ENCODE assay signal across 28 cellular contexts in genomic region chr11:130913268-130913667, GRCh38. TPM values are rescaled to one million over a fixed set of nuclear protein-coding genes. Genes with fewer than 3 reads are reported as not detected.
A peak's percentile ranks its signal among the peaks of the same experiment; 100 is the strongest.
DNase-seq lines count a peak whose midpoint lies in the region; ATAC-seq and TF ChIP-seq lines count a peak whose summit lies in the region.
"Had no signal": no experiment of that assay in that cellular context is flagged by ENCODE, and none has a peak within 500 bp of the region (broad histone marks: within the 10 kb centered on the region; RNA-seq: fewer than 3 reads in every experiment).

No MANE protein-coding gene starts in this region.

- H2AFZ ChIP-seq in mesenchymal stem cell (ENCODE audit: low read depth, low read length), result no peak overlapping the region

- ATAC-seq in gastrocnemius medialis (no peak), HG02884 (IDR thresholded peaks at IDR 0.05; ENCODE audit: unreplicated experiment) (no peak), sciatic nerve (no peak)
- ATAC-seq: CD8-positive, alpha-beta T cell; heart left ventricle; lower lobe of right lung; mucosa of descending colon had no signal

- H3K4me2 ChIP-seq in mesenchymal stem cell (ENCODE audit: low read length, poor library complexity, severe bottlenecking), result no peak overlapping the region
- H3K4me2 ChIP-seq: KMS-11, SK-N-SH, smooth muscle cell had no signal

- intact Hi-C loops in activated CD4-positive, alpha-beta T cell treated with anti-CD3 and anti-CD28 coated beads, Interleukin-2, amount 10 ng/mL, durations not matched to agents 24 days and 14 days (cut with micrococcal nuclease), result no loop called here
- intact Hi-C loops in gastrocnemius medialis (cut with DNase I; ENCODE audit: low total_unique reads) (loop anchor here (10.0 kb wide), 1 partner anchor 908 kb away; the partner anchor contains the start of gene PRDM10), sciatic nerve (cut with DNase I) (no loop called here)

- H3K9ac ChIP-seq in mesenchymal stem cell (ENCODE audit: low read length), result peak overlapping the region; percentile 36
- H3K9ac ChIP-seq: KMS-11, SK-N-SH had no signal

- H2BK5ac ChIP-seq in mesenchymal stem cell (ENCODE audit: low read depth, low read length, poor library complexity, severe bottlenecking), result no peak overlapping the region

- peaks cover 31% of the 10 kb centered on the region for H3K79me1 ChIP-seq in mesenchymal stem cell (replicated peaks; ENCODE audit: low read length, poor library complexity, severe bottlenecking)

- TF ChIP-seq CTCF in gastrocnemius medialis (IDR thresholded peaks at IDR 0.05 in 4 of 5, conservative IDR thresholded peaks at IDR 0.05 in 1 of 5), result no peak
- no peak for TF ChIP-seq CTCF in coronary artery (IDR thresholded peaks at IDR 0.05)

- H3K4me1 ChIP-seq in mesenchymal stem cell (ENCODE audit: control insufficient read depth, insufficient read depth, low read depth, low read length) (peaks cover 9% of the 10 kb centered on the region), gastrocnemius medialis (peaks cover 38 to 42% of the 10 kb centered on the region in 2 donors)
- H3K4me1 ChIP-seq: HAP-1 had no signal

- H3K4me3 Mint-ChIP-seq in activated CD4-positive, alpha-beta T cell treated with anti-CD3 and anti-CD28 coated beads, Interleukin-2, amount 10 ng/mL, durations not matched to agents 24 days and 14 days, result peak overlapping the region; percentile 8
- H3K4me3 Mint-ChIP-seq: activated T-cell treated with anti-CD3 and anti-CD28 coated beads, Interleukin-2, amount 50 U/mL, for 24 hours had no signal

- peaks cover 32% of the 10 kb centered on the region for H3K4me1 Mint-ChIP-seq in activated CD4-positive, alpha-beta T cell treated with anti-CD3 and anti-CD28 coated beads, Interleukin-2, amount 10 ng/mL, durations not matched to agents 24 days and 14 days

- no peak for DNase-seq in activated CD4-positive, alpha-beta T cell treated with anti-CD3 and anti-CD28 coated beads, Interleukin-2, amount 10 ng/mL, durations not matched to agents 24 days and 14 days
- no peak for DNase-seq in activated CD4-positive, alpha-beta T cell treated with anti-CD3 and anti-CD28 coated beads for 4 hours
- peak; percentile 10 for DNase-seq in RKO (ENCODE audit: low spot score)
- no peak for DNase-seq in mesenchymal stem cell
- no peak for DNase-seq in gastrocnemius medialis
- no peak for DNase-seq in coronary artery (ENCODE audit: low spot score)
- no peak for DNase-seq in sciatic nerve (ENCODE audit: low spot score)
- DNase-seq: activated CD4-positive, alpha-beta T cell treated with anti-CD3 and anti-CD28 coated beads for 48 hours; activated naive CD4-positive, alpha-beta T cell; activated T-cell treated with anti-CD3 and anti-CD28 coated beads, Interleukin-2, amount 50 U/mL, for 24 hours; amniotic stem cell; CD8-positive, alpha-beta T cell; effector memory CD4-positive, alpha-beta T cell; erythroblast; heart left ventricle; lower lobe of right lung; mucosa of descending colon; NCI-H1417; NCI-H2081 treated with DMSO at 0.1 percent for 48 hours; NCI-H82; SK-N-SH; stimulated activated CD4-positive, alpha-beta T cell treated with anti-CD3 and anti-CD28 coated beads, Interleukin-1b, Interleukin-23, amount 100 ng/mL, for 48 hours; stimulated activated CD8-positive, alpha-beta memory T cell treated with anti-CD3 and anti-CD28 coated beads, Interleukin-4, amount 100 ng/mL, for 48 hours; transverse colon had no signal

- H3K9me3 ChIP-seq in mesenchymal stem cell (ENCODE audit: control insufficient read depth, low read length) (no peaks in the 10 kb centered on the region), gastrocnemius medialis (no peaks in the 10 kb centered on the region)
- H3K9me3 ChIP-seq: HAP-1, heart left ventricle, lower lobe of right lung, mucosa of descending colon, SK-N-SH, transverse colon had no signal

- TF ChIP-seq POLR2A in gastrocnemius medialis (IDR thresholded peaks at IDR 0.05), result no peak

- no peak overlapping the region for H3K14ac ChIP-seq in mesenchymal stem cell (ENCODE audit: low read length in 2 of 2)

- no peak overlapping the region for H2BK12ac ChIP-seq in mesenchymal stem cell (ENCODE audit: low read length in 2 of 2)

- H3K27ac Mint-ChIP-seq in activated CD4-positive, alpha-beta T cell treated with anti-CD3 and anti-CD28 coated beads, Interleukin-2, amount 10 ng/mL, durations not matched to agents 24 days and 14 days, result no peak overlapping the region
- H3K27ac Mint-ChIP-seq: activated T-cell treated with anti-CD3 and anti-CD28 coated beads, Interleukin-2, amount 50 U/mL, for 24 hours; CD8-positive, alpha-beta T cell had no signal

- H3K27me3 ChIP-seq in mesenchymal stem cell (ENCODE audit: control insufficient read depth in 1 of 2, insufficient read depth in 1 of 2, low read length in 2 of 2) (no peaks in the 10 kb centered on the region), gastrocnemius medialis (no peaks in the 10 kb centered on the region)
- H3K27me3 ChIP-seq: heart left ventricle, transverse colon had no signal

- H4K8ac ChIP-seq in mesenchymal stem cell (ENCODE audit: low read length), result no peak overlapping the region

- no peak overlapping the region for H4K91ac ChIP-seq in mesenchymal stem cell (ENCODE audit: low read length)

- H3K36me3 ChIP-seq in mesenchymal stem cell (ENCODE audit: control insufficient read depth in 1 of 2, insufficient read depth in 2 of 2, low read depth in 1 of 2, low read length in 2 of 2), result peaks cover 17 to 63% of the 10 kb centered on the region in 2 experiments
- peaks cover 0 to 34% of the 10 kb centered on the region in 2 donors for H3K36me3 ChIP-seq in gastrocnemius medialis
- H3K36me3 ChIP-seq: HAP-1 had no signal

- H2BK15ac ChIP-seq in mesenchymal stem cell (ENCODE audit: low read depth, poor library complexity, severe bottlenecking), result no peak overlapping the region

- H2AK5ac ChIP-seq in mesenchymal stem cell (ENCODE audit: low read length, severe bottlenecking), result no peak overlapping the region

- H3K18ac ChIP-seq in mesenchymal stem cell (ENCODE audit: low read depth in 1 of 2, low read length in 2 of 2), result no peak overlapping the region

- peaks cover 48% of the 10 kb centered on the region for H3K36me3 Mint-ChIP-seq in activated CD4-positive, alpha-beta T cell treated with anti-CD3 and anti-CD28 coated beads, Interleukin-2, amount 10 ng/mL, durations not matched to agents 24 days and 14 days (ENCODE audit: low read depth)

- no peak overlapping the region for H3K4ac ChIP-seq in mesenchymal stem cell (ENCODE audit: low read depth in 1 of 2, low read length in 2 of 2)

- 100% methylated on average over 2 of the region's 2 CpGs for WGBS in mesenchymal stem cell

- H3K27ac ChIP-seq in mesenchymal stem cell (ENCODE audit: low read length, poor library complexity, severe bottlenecking) (no peak overlapping the region), gastrocnemius medialis (peak overlapping the region; percentile 19 to 41 (median 32)), coronary artery (peak overlapping the region in 1 of 2 donors; percentile 0)
- H3K27ac ChIP-seq: heart left ventricle, KMS-11, lower lobe of right lung, transverse colon had no signal

- H3K23ac ChIP-seq in mesenchymal stem cell (ENCODE audit: low read length in 2 of 2), result no peak overlapping the region

- in situ Hi-C loops in gastrocnemius medialis (cut with MboI; ENCODE audit: low sequenced_read_pairs in 4 of 4), result loop anchor here (25.0 kb wide), 1 partner anchor 1026 kb away; the partner anchor contains the start of gene NFRKB (in 4 of the 4)

- H2BK120ac ChIP-seq in mesenchymal stem cell (ENCODE audit: low read depth, low read length), result no peak overlapping the region

- H3K4me3 ChIP-seq in mesenchymal stem cell (ENCODE audit: insufficient read depth in 1 of 2, low read depth in 1 of 2, low read length in 2 of 2) (no peak overlapping the region), gastrocnemius medialis (no peak overlapping the region), coronary artery (no peak overlapping the region)
- H3K4me3 ChIP-seq: HAP-1, heart left ventricle, lower lobe of right lung, mucosa of descending colon, smooth muscle cell, transverse colon had no signal

- H3K9me3 Mint-ChIP-seq in activated CD4-positive, alpha-beta T cell treated with anti-CD3 and anti-CD28 coated beads, Interleukin-2, amount 10 ng/mL, durations not matched to agents 24 days and 14 days, result no peaks in the 10 kb centered on the region

- H3K27me3 Mint-ChIP-seq in activated CD4-positive, alpha-beta T cell treated with anti-CD3 and anti-CD28 coated beads, Interleukin-2, amount 10 ng/mL, durations not matched to agents 24 days and 14 days, result no peaks in the 10 kb centered on the region
- H3K27me3 Mint-ChIP-seq: activated T-cell treated with anti-CD3 and anti-CD28 coated beads, Interleukin-2, amount 50 U/mL, for 24 hours had no signal

RNA-seq across cellular contexts. Expression of gene SNX19, which starts 3.0 kb away (rescaled TPM):
- 48.7 and 52.9 TPM in 2 replicates for total RNA-seq in activated CD4-positive, alpha-beta T cell treated with anti-CD3 and anti-CD28 coated beads, Interleukin-2, amount 10 ng/mL, durations not matched to agents 24 days and 14 days
- polyA plus RNA-seq in mesenchymal stem cell (2013, experiment 1 of 2), result 31.9 TPM
- polyA plus RNA-seq in mesenchymal stem cell (2013, experiment 2 of 2), result 32.2 TPM
- total RNA-seq in gastrocnemius medialis, result 10 to 100 TPM; 37.9 to 88.2 (median 72.0) TPM
- 50.7 TPM for total RNA-seq in sciatic nerve
